18 cellular contexts compared by ENCODE assay signal in genomic region chr1:62382581-62382980, GRCh38. TPM values are rescaled to one million over a fixed set of nuclear protein-coding genes. Genes with fewer than 3 reads are reported as not detected.
DNase-seq lines count a peak whose midpoint lies in the region; ATAC-seq, FAIRE-seq and TF ChIP-seq lines count a peak whose summit lies in the region.
"Had no signal": no experiment of that assay in that cellular context is flagged by ENCODE, and none has a peak within 500 bp of the region (broad histone marks: within the 10 kb centered on the region; RNA-seq: fewer than 3 reads in every experiment).

No MANE protein-coding gene starts in this region.

- no peak for TF ChIP-seq RAD21 in HepG2 (CRISPR knock-in tag; IDR thresholded peaks at IDR 0.05)

- no peak overlapping the region for H2AFZ ChIP-seq in HepG2 (ENCODE audit: low read length)

- BruUV-seq in HepG2 (replicated peaks; lab: Mats Ljungman, UMichigan): no TSS peak

- no peak overlapping the region for H3K4me3 ChIP-seq in HepG2 (replicated peaks in 1 of 3; ENCODE audit: insufficient read depth in 1 of 3, low read depth in 2 of 3, low read length in 3 of 3)
- H3K4me3 ChIP-seq in right lobe of liver: no peak overlapping the region
- no peak overlapping the region for H3K4me3 ChIP-seq in breast epithelium

- in situ Hi-C loops in HepG2 (cut with HindIII; ENCODE audit: extremely low pct_ligation_motif_present, low pct_unique_long_range_greater_than_20kb): no loop called here

- no peak overlapping the region for H3K4me2 ChIP-seq in HepG2 (ENCODE audit: low read depth, low read length)

- H3K36me3 ChIP-seq in HepG2 (replicated peaks in 1 of 2; ENCODE audit: control insufficient read depth in 1 of 2, insufficient read depth in 2 of 2, low read length in 2 of 2) (no peaks in the 10 kb centered on the region), right lobe of liver (no peaks in the 10 kb centered on the region), breast epithelium (no peaks in the 10 kb centered on the region)

- TF ChIP-seq CTCF in HepG2 (CRISPR knock-in tag; IDR thresholded peaks at IDR 0.05): no peak
- no peak for TF ChIP-seq CTCF in right lobe of liver (IDR thresholded peaks at IDR 0.05)
- TF ChIP-seq CTCF in chondrocyte (IDR thresholded peaks at IDR 0.05): no peak
- no peak for TF ChIP-seq CTCF in nephron (IDR thresholded peaks at IDR 0.05; ENCODE audit: unreplicated experiment in 3 of 3)
- no peak for TF ChIP-seq CTCF in breast epithelium (IDR thresholded peaks at IDR 0.05)

- no peaks in the 10 kb centered on the region for H3K27me3 Mint-ChIP-seq in chondrocyte (ENCODE audit: low read depth)
- H3K27me3 Mint-ChIP-seq in nephron (ENCODE audit: low read depth): no peaks in the 10 kb centered on the region

- intact Hi-C loops in HepG2 (cut with micrococcal nuclease; ENCODE audit: unreplicated experiment): no loop called here
- intact Hi-C loops in right lobe of liver (cut with DNase I): no loop called here
- intact Hi-C loops in breast epithelium (cut with DNase I; ENCODE audit: low total_unique reads): no loop called here

- no peak overlapping the region for H3K4me3 Mint-ChIP-seq in chondrocyte (ENCODE audit: unreplicated experiment)
- no peak overlapping the region for H3K4me3 Mint-ChIP-seq in nephron
- H3K4me3 Mint-ChIP-seq: B cell; CD4-positive, alpha-beta memory T cell; H9; HFFc6 had no signal

- CTCF ChIA-PET in HepG2 (lab: Yijun Ruan, JAX; ENCODE audit: low intra/inter-chr PET ratio, low total read pairs): no interaction called here

- H3K79me2 ChIP-seq in HepG2 (ENCODE audit: insufficient read depth, low read length): no peaks in the 10 kb centered on the region

- peaks cover 24% of the 10 kb centered on the region for H3K4me1 Mint-ChIP-seq in chondrocyte (ENCODE audit: low read depth)
- H3K4me1 Mint-ChIP-seq in nephron: peaks cover 64% of the 10 kb centered on the region
- H3K4me1 Mint-ChIP-seq: B cell; CD4-positive, alpha-beta memory T cell had no signal

- TF ChIP-seq EP300 in HepG2 (IDR thresholded peaks at IDR 0.05; ENCODE audit: low read depth in 2 of 2, low read length in 2 of 2): no peak
- TF ChIP-seq EP300 in HepG2 (CRISPR knock-in tag; IDR thresholded peaks at IDR 0.05; ENCODE audit: borderline replicate concordance): no peak

- POLR2A ChIA-PET in HepG2 (lab: Yijun Ruan, JAX): no interaction called here

- H3K4me1 ChIP-seq in HepG2 (ENCODE audit: insufficient read depth, low read length) (peaks cover 35% of the 10 kb centered on the region), right lobe of liver (peaks cover 0 to 29% (median 5%) of the 10 kb centered on the region in 4 donors), breast epithelium (no peaks in the 10 kb centered on the region)

- H3K36me3 Mint-ChIP-seq in chondrocyte (ENCODE audit: low read depth): peaks cover 3% of the 10 kb centered on the region
- no peaks in the 10 kb centered on the region for H3K36me3 Mint-ChIP-seq in nephron (ENCODE audit: low read depth)
- H3K36me3 Mint-ChIP-seq: CD4-positive, alpha-beta memory T cell had no signal

- no peak for TF ChIP-seq POLR2A in HepG2 (IDR thresholded peaks at IDR 0.05; ENCODE audit: insufficient read depth in 1 of 2, low read depth in 2 of 2, low read length in 2 of 2)
- TF ChIP-seq POLR2A in right lobe of liver (IDR thresholded peaks at IDR 0.05): no peak
- TF ChIP-seq POLR2A in breast epithelium (IDR thresholded peaks at IDR 0.05): no peak

- no peaks in the 10 kb centered on the region for H4K20me1 ChIP-seq in HepG2 (ENCODE audit: insufficient read depth, low read length)

- peak overlapping the region; percentile 10 for H3K27ac Mint-ChIP-seq in chondrocyte (ENCODE audit: unreplicated experiment)
- H3K27ac Mint-ChIP-seq in nephron: peak overlapping the region; percentile 74 to 93 (median 80)
- H3K27ac Mint-ChIP-seq: B cell; CD4-positive, alpha-beta memory T cell; H9; HFFc6 had no signal

- H3K9me3 ChIP-seq in HepG2 (ENCODE audit: low read length) (no peaks in the 10 kb centered on the region), right lobe of liver (no peaks in the 10 kb centered on the region), breast epithelium (no peaks in the 10 kb centered on the region)

- 78% methylated on average over 3 of the region's 3 CpGs for WGBS in HepG2 (ENCODE audit: low lambda C conversion rate)
- 65% methylated on average over 3 of the region's 3 CpGs for WGBS in right lobe of liver (ENCODE audit: insufficient coverage, low coverage, low lambda C conversion rate, missing lambda C conversion rate)

- no peaks in the 10 kb centered on the region for H3K27me3 ChIP-seq in HepG2 (ENCODE audit: control insufficient read depth in 1 of 2, insufficient read depth in 2 of 2, low read length in 2 of 2)
- no peaks in the 10 kb centered on the region for H3K27me3 ChIP-seq in right lobe of liver
- no peaks in the 10 kb centered on the region for H3K27me3 ChIP-seq in breast epithelium

- H3K9ac ChIP-seq in HepG2 (ENCODE audit: insufficient read depth, low read depth, low read length): no peak overlapping the region

- peak; percentile 28 for FAIRE-seq in HepG2 (lab: Jason Lieb, UNC)
- FAIRE-seq: A204.1, GM19239, HTR-8/SVneo had no signal

- H3K9me3 Mint-ChIP-seq in chondrocyte (ENCODE audit: low read depth) (peaks cover 5% of the 10 kb centered on the region), nephron (peaks cover 9% of the 10 kb centered on the region)

- DNase-seq in HepG2 (ENCODE audit: low spot score) (no peak), right lobe of liver (no peak), chondrocyte (ENCODE audit: low spot score) (no peak), amygdala (lab: John Stamatoyannopoulos, UW) (no peak), breast epithelium (ENCODE audit: low spot score in 2 of 2) (no peak)
- no peak for DNase-seq in activated CD8-positive, alpha-beta memory T cell treated with anti-CD3 and anti-CD28 coated beads for 24 hours
- DNase-seq: C1 segment of cervical spinal cord; CD4-positive, alpha-beta memory T cell; DMS53; GF-D8; GOT3; H9; HFFc6 had no signal

- H3K27ac ChIP-seq in HepG2 (ENCODE audit: extremely low read length, insufficient read depth, low read length) (no peak overlapping the region), right lobe of liver (no peak overlapping the region), breast epithelium (no peak overlapping the region)

- ATAC-seq in HepG2: no peak
- no peak for ATAC-seq in right lobe of liver

TF ChIP-seq in HepG2, 621 proteins besides CTCF, POLR2A, EP300 and RAD21 (continues in another document):
- TF ChIP-seq ZNF652 (CRISPR knock-in tag; IDR thresholded peaks at IDR 0.05; ENCODE audit: borderline replicate concordance, low read depth): no peak
- TF ChIP-seq HMGXB3 (CRISPR knock-in tag; IDR thresholded peaks at IDR 0.05; ENCODE audit: borderline replicate concordance): no peak

RNA-seq across cellular contexts. Expression of gene USP1, which starts 54.3 kb away (rescaled TPM):
- total RNA-seq in HepG2 (2016; rRNA removed; fragmentation: Illumina TruSeq; extraction: Trizol): 64.6 and 91.7 TPM in 2 replicates
- 14.4 and 16.9 TPM in 2 replicates for total RNA-seq in HepG2 (2016; cell fraction: cytosol; rRNA removed; fragmentation: Illumina TruSeq; extraction: Trizol; ENCODE audit: low read depth)
- total RNA-seq in HepG2 (2016; cell fraction: insoluble cytoplasmic fraction; rRNA removed; fragmentation: Illumina TruSeq; extraction: Trizol): 66.6 and 87.1 TPM in 2 replicates
- total RNA-seq in HepG2 (2016; cell fraction: membrane; rRNA removed; fragmentation: Illumina TruSeq; extraction: Trizol): 39.3 and 41.3 TPM in 2 replicates
- 45.6 and 46.4 TPM in 2 replicates for total RNA-seq in HepG2 (2016; cell fraction: nucleus; rRNA removed; fragmentation: Illumina TruSeq; extraction: Trizol)
- polyA plus RNA-seq in HepG2 (2011; rRNA removed): 5.8 and 9.0 TPM in 2 replicates
- polyA plus RNA-seq in HepG2 (2011; cell fraction: cytosol; rRNA removed): 3.6 and 5.1 TPM in 2 replicates
- polyA plus RNA-seq in HepG2 (2011; cell fraction: nucleus; rRNA removed): 4.0 and 4.1 TPM in 2 replicates
- 21.2 and 27.7 TPM in 2 replicates for polyA plus RNA-seq in HepG2 (2012)
- polyA plus RNA-seq in HepG2 (2016; cell fraction: cytosol; fragmentation: Illumina TruSeq; extraction: Trizol; ENCODE audit: low read depth): 4.1 and 4.8 TPM in 2 replicates
- polyA plus RNA-seq in HepG2 (2016; cell fraction: insoluble cytoplasmic fraction; fragmentation: Illumina TruSeq; extraction: Trizol; ENCODE audit: low read depth): 73.4 and 75.3 TPM in 2 replicates
- polyA plus RNA-seq in HepG2 (2016; cell fraction: membrane; fragmentation: Illumina TruSeq; extraction: Trizol; ENCODE audit: low read depth): 17.2 and 18.4 TPM in 2 replicates
- 51.3 and 52.0 TPM in 2 replicates for polyA plus RNA-seq in HepG2 (2016; cell fraction: nucleus; fragmentation: Illumina TruSeq; extraction: Trizol; ENCODE audit: insufficient read depth, low read depth)
- 2.3 and 6.8 TPM in 2 replicates for polyA minus RNA-seq in HepG2 (2011; rRNA and poly(A)+ RNA removed; ENCODE audit: low replicate concordance)
- 11.4 and 14.2 TPM in 2 replicates for polyA minus RNA-seq in HepG2 (2011; cell fraction: cytosol; rRNA and poly(A)+ RNA removed)
- polyA minus RNA-seq in HepG2 (2011; cell fraction: nucleus; rRNA and poly(A)+ RNA removed): 13.3 and 14.3 TPM in 2 replicates
- 1 to 10 TPM; 4.9 to 8.4 (median 6.6) TPM for total RNA-seq in right lobe of liver
- 21.9 to 27.0 TPM (median 23.0 TPM) in 3 replicates for total RNA-seq in chondrocyte
- 10 to 100 TPM; 19.4 to 39.7 (median 29.8) TPM for total RNA-seq in breast epithelium
